ENCODE assay signal across 8 cellular contexts in the genomic region with DNA sequence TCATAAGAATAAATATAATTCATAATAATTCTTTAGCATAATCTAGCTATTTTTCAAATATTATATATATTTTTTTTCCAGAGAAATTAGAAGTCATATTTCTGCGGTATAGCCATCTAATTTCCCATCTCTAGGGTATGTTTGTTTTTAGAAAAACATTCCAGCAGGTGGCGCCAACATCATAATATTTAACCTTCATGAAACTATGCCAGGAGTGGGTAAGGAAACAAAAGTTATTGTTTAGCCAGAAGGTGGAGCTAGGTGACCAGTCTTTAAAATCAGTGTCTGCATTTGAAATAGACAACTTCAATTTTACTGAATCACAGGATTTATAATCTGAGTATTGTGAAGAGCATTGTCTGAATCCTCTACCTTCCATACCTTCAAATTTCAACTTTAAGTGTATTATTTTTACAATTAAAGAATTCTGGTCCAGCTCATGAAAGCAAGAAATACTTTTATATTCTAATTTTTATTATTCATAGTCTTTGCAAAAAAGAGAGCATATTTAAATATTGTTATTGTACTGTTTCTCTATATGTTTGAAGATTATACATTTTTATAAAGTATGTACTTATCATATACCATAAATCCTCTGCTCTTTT.
DNase-seq lines count a peak whose midpoint lies in the region; ATAC-seq and TF ChIP-seq lines count a peak whose summit lies in the region.

No MANE protein-coding gene starts in this region.

- H3K4me3 ChIP-seq in astrocyte of the cerebellum (ENCODE audit: low read depth, low read length) = no peak overlapping the region

- TF ChIP-seq CTCF in astrocyte of the cerebellum (IDR thresholded peaks at IDR 0.05; ENCODE audit: low read depth, low read length, missing control alignments) = peak; percentile 66

- in situ Hi-C loops in astrocyte of the cerebellum (cut with HindIII; ENCODE audit: low sequenced_read_pairs) = no loop called here

- ATAC-seq in GM18858 (IDR thresholded peaks at IDR 0.05; ENCODE audit: unreplicated experiment) (peak; percentile 99), HG03039 (IDR thresholded peaks at IDR 0.05; ENCODE audit: unreplicated experiment) (peak; percentile 100)

- DNase-seq in AG08396 (ENCODE audit: low spot score) = peak; percentile 46
- peak; percentile 83 for DNase-seq in NCI-H187 treated with DMSO at 0.1 percent for 48 hours (lab: John Stamatoyannopoulos, UW)
- DNase-seq in T-helper 2 cell = peak in 3 of 5 experiments; percentile 16 to 74 (median 34)
- DNase-seq in astrocyte of the cerebellum (ENCODE audit: low read depth) = peak; percentile 87
- peak; percentile 33 for DNase-seq in iPS DF 19.7 (ENCODE audit: low read depth, low spot score)
- peak; percentile 48 for DNase-seq in stimulated activated CD4-positive, alpha-beta T cell treated with anti-CD3 and anti-CD28 coated beads, Interleukin-12 subunit alpha, Interleukin-12 subunit beta, amount 100 ng/mL, for 4 hours

Comparison
In these comparisons a context has a peak if more than half of its experiments do, and no peak if none do; other contexts are left out.
1. DNase-seq: peak in every context shown above with its lines; median percentile 87 in astrocyte of the cerebellum; 83 in NCI-H187 treated with DMSO at 0.1 percent for 48 hours; 48 in stimulated activated CD4-positive, alpha-beta T cell treated with anti-CD3 and anti-CD28 coated beads, Interleukin-12 subunit alpha, Interleukin-12 subunit beta, amount 100 ng/mL, for 4 hours; 46 in AG08396; 34 in T-helper 2 cell; 33 in iPS DF 19.7.